In the genomic region with DNA sequence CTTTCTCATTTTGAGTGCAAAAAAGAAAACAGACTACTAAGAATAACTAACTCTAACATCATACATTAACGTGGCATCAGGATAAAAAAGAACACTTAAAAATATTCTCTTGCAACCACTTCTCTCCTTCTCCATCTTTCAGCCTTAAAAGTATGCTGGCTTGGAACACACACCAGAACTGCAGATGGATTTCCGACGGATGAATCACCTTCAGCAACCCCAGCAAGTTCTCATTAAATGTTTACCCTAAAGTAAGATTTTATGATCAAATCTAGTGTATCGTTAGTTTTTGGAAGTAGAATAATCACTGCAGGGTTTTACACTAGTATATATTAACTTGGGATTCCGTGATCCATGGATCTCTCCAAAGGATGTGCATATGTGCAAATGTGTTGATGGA, we compare ENCODE assay signal across 1 cellular context.
TF ChIP-seq lines count a peak whose summit lies in the region.

No MANE protein-coding gene starts in this region.

TF ChIP-seq in HCT116, 20 proteins besides CTCF, POLR2A, EP300 and RAD21 (continued from another document):
- TF ChIP-seq, protein P1, sequence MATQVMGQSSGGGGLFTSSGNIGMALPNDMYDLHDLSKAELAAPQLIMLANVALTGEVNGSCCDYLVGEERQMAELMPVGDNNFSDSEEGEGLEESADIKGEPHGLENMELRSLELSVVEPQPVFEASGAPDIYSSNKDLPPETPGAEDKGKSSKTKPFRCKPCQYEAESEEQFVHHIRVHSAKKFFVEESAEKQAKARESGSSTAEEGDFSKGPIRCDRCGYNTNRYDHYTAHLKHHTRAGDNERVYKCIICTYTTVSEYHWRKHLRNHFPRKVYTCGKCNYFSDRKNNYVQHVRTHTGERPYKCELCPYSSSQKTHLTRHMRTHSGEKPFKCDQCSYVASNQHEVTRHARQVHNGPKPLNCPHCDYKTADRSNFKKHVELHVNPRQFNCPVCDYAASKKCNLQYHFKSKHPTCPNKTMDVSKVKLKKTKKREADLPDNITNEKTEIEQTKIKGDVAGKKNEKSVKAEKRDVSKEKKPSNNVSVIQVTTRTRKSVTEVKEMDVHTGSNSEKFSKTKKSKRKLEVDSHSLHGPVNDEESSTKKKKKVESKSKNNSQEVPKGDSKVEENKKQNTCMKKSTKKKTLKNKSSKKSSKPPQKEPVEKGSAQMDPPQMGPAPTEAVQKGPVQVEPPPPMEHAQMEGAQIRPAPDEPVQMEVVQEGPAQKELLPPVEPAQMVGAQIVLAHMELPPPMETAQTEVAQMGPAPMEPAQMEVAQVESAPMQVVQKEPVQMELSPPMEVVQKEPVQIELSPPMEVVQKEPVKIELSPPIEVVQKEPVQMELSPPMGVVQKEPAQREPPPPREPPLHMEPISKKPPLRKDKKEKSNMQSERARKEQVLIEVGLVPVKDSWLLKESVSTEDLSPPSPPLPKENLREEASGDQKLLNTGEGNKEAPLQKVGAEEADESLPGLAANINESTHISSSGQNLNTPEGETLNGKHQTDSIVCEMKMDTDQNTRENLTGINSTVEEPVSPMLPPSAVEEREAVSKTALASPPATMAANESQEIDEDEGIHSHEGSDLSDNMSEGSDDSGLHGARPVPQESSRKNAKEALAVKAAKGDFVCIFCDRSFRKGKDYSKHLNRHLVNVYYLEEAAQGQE (IDR thresholded peaks at IDR 0.05; ENCODE audit: low read depth), result no peak
- TF ChIP-seq SP1 (IDR thresholded peaks at IDR 0.05; ENCODE audit: low read depth) (no peak), POLR2AphosphoS5 (IDR thresholded peaks at IDR 0.05; ENCODE audit: low read depth, low read length) (no peak), ZNF274 (IDR thresholded peaks at IDR 0.05; ENCODE audit: low read depth, low read length) (no peak)
